In the genomic region with DNA sequence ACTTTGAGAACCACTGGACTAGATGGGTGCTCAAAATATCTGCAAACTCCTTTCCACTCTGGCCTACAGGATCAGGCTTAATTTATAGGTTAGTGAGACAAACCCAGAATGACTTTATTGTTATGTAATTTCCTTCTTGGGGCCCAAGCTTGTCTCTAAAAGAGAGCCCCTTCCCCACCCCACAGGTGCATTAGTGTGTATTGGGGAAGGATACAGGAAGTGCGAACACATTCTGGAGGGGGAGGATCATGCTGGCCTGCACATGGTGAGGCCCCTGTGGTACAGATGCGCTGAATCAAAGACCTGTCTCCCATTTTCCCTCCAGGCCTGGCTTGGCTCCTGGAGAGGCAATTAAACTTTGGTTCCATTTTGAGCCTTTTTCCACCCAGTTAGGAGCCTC, we compare ENCODE assay signal across 24 cellular contexts.
"Had no signal": no experiment of that assay in that cellular context is flagged by ENCODE, and none has a peak within 500 bp of the region (broad histone marks: within the 10 kb centered on the region; RNA-seq: fewer than 3 reads in every experiment).

No MANE protein-coding gene starts in this region.

- DNase-seq: Kasumi-1, MM.1S, NCI-H1092 treated with DMSO at 0.1 percent for 48 hours, NCI-H1436, NCI-H187, NCI-H2029, NCI-H2081 treated with DMSO at 0.1 percent for 48 hours, NCI-H2171, NCI-H226, NCI-H446, NCI-H510A, NCI-H524 treated with DMSO at 0.1 percent for 48 hours, NCI-H69, NCI-H774, PC-3, SHP77 treated with DMSO at 0.1 percent for 48 hours, SJCRH30 had no signal

- ATAC-seq: HepG2, K562, Panc1, PC-3, Right ventricle myocardium inferior, SK-N-SH treated with all-trans-retinoic acid at 6 μM for 48 hours had no signal

- H3K27ac Mint-ChIP-seq: IgD-negative memory B cell had no signal

- H3K36me3 Mint-ChIP-seq: IgD-negative memory B cell had no signal

- H3K4me3 Mint-ChIP-seq: IgD-negative memory B cell had no signal

- H3K36me3 ChIP-seq: SJCRH30 had no signal

- H3K4me1 Mint-ChIP-seq: IgD-negative memory B cell had no signal

- H3K9me3 ChIP-seq: SJCRH30 had no signal

- H3K27me3 ChIP-seq: SJCRH30 had no signal

- H3K27ac ChIP-seq: KMS-11, SJCRH30 had no signal

- H3K9ac ChIP-seq: KMS-11 had no signal

- H3K4me2 ChIP-seq: KMS-11 had no signal

- H3K4me3 ChIP-seq: K562, SJCRH30 had no signal
